Comparison of ENCODE assay signal across 25 cellular contexts in the genomic region with DNA sequence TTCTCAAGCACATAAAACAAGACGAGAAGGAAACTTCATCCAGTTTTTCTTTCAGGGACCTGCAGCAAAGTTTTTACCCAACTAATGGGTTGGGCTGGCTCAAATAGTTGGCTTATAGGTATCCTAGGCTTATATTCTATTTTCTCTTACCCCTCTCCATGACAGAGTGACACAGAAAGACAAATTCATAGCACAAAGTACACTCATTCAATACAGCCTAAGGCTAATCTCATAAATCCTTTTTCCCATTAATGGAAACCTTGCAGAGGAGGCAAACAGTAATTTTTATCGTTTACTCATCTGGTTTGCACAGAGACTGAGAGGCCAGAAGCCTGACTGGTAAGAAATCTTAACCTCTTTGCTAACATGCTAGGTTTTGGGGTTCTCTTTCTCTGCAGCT.
"Had no signal": no experiment of that assay in that cellular context is flagged by ENCODE, and none has a peak within 500 bp of the region (broad histone marks: within the 10 kb centered on the region; RNA-seq: fewer than 3 reads in every experiment).

No MANE protein-coding gene starts in this region.

- H3K4me2 ChIP-seq: smooth muscle cell had no signal

- H3K36me3 ChIP-seq: gastrocnemius medialis, left lung, ovary, right atrium auricular region, stomach, thyroid gland, vagina had no signal

- H3K27ac ChIP-seq: epithelial cell of prostate, gastrocnemius medialis, left lung, ovary, right atrium auricular region, stomach, thyroid gland, vagina had no signal

- DNase-seq: effector CD8-positive, alpha-beta T cell; endodermal cell; foreskin fibroblast; gastrocnemius medialis; head of caudate nucleus; left lung; mesenchymal stem cell; midbrain; naive thymus-derived CD8-positive, alpha-beta T cell; nephron progenitor cell; nucleus accumbens; ovary; stimulated activated CD4-positive, alpha-beta T cell treated with anti-CD3 and anti-CD28 coated beads, Interleukin-2, amount 100 ng/mL, for 24 hours; stimulated activated CD4-positive, alpha-beta T cell treated with anti-CD3 and anti-CD28 coated beads, Interleukin-4, amount 100 ng/mL, for 24 hours; stimulated activated naive CD4-positive, alpha-beta T cell treated with Interleukin-2 at 50 U/mL for 16 hours; stomach; thyroid gland; trophoblast cell had no signal

- H3K9me3 ChIP-seq: gastrocnemius medialis, ovary, right atrium auricular region, thyroid gland, vagina had no signal

- H3K4me3 ChIP-seq: gastrocnemius medialis, left lung, ovary, right atrium auricular region, smooth muscle cell, stomach, thyroid gland, vagina had no signal

- H3K27me3 ChIP-seq: gastrocnemius medialis, left lung, ovary, right atrium auricular region, stomach, thyroid gland, vagina had no signal

- H3K4me1 ChIP-seq: gastrocnemius medialis, left lung, right atrium auricular region, stomach, thyroid gland, vagina had no signal

- ATAC-seq: esophagus mucosa; gastrocnemius medialis; left lung; naive thymus-derived CD8-positive, alpha-beta T cell; sciatic nerve; stimulated activated effector memory CD8-positive, alpha-beta T cell treated with anti-CD3 and anti-CD28 coated beads, Interleukin-12 subunit alpha, Interleukin-12 subunit beta, amount 100 ng/mL, for 72 hours had no signal
